1 cellular context compared by ENCODE assay signal in the genomic region with DNA sequence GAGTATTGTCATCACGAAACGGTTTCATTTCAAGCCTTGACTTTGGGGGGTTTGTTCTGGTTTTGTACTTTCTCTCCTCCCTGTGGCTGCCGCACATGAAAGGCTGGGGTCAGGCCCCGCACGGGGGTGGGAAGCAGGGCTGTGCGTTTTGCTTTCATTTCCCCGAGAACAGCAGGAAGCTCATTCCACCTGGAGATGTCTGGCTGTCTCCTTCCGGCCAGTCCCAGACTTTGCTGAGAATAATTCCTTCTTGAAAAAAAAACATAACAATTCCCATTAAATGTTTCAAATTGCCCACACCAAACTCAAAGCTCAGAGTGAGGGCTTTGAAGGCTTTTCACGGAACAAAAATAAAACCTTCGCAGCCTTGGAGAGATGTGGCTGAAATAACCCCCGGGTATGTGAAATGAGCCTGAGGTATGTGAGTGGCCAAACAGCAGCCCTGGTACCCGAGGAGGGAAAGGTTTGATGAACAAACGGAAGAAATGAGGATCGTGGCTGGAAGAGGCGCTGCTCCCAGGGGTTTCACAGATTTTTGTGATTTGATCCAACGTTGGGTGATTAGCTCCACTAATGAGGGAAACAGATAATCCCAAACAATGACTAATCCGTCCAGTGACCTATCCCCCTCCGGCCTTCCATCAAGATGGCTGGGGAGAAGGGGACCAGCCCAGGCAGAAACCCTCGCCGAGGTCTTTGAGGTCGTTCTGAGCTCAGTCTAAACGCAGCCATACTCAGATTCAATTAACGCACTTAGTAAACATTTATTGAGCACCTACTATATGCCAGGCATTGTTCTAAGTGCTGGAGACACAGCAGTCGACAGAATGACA.
TF ChIP-seq lines count a peak whose summit lies in the region.

No MANE protein-coding gene starts in this region.

TF ChIP-seq in IMR-90, 13 proteins besides CTCF, POLR2A, EP300 and RAD21 (continued from another document):
- TF ChIP-seq, protein P1, sequence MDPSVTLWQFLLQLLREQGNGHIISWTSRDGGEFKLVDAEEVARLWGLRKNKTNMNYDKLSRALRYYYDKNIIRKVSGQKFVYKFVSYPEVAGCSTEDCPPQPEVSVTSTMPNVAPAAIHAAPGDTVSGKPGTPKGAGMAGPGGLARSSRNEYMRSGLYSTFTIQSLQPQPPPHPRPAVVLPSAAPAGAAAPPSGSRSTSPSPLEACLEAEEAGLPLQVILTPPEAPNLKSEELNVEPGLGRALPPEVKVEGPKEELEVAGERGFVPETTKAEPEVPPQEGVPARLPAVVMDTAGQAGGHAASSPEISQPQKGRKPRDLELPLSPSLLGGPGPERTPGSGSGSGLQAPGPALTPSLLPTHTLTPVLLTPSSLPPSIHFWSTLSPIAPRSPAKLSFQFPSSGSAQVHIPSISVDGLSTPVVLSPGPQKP (IDR thresholded peaks at IDR 0.05; ENCODE audit: borderline replicate concordance, low read depth, low read length) = no peak
- TF ChIP-seq BHLHE40 (IDR thresholded peaks at IDR 0.05; ENCODE audit: low read depth, low read length) = no peak
- no peak for TF ChIP-seq NFE2L2 (IDR thresholded peaks at IDR 0.05; ENCODE audit: low read depth, low read length)
- no peak for TF ChIP-seq SMC3 (IDR thresholded peaks at IDR 0.05; ENCODE audit: low read depth, low read length)
